Comparison of ENCODE assay signal across 1 cellular context in genomic region chr17:50283714-50284432, GRCh38.
TF ChIP-seq lines count a peak whose summit lies in the region.

No MANE protein-coding gene starts in this region.

TF ChIP-seq in liver, 16 proteins besides CTCF, POLR2A, EP300 and RAD21 (continued from another document):
- TF ChIP-seq SP1 (IDR thresholded peaks at IDR 0.05) (peak; percentile 22), EGR1 (IDR thresholded peaks at IDR 0.05; ENCODE audit: low read depth in 2 of 2) (no peak), FOXA2 (IDR thresholded peaks at IDR 0.05) (no peak), REST (IDR thresholded peaks at IDR 0.05) (no peak), RXRA (IDR thresholded peaks at IDR 0.05) (peak in 1 of 2 donors; percentile 46)
